8 cellular contexts compared by ENCODE assay signal in the genomic region with DNA sequence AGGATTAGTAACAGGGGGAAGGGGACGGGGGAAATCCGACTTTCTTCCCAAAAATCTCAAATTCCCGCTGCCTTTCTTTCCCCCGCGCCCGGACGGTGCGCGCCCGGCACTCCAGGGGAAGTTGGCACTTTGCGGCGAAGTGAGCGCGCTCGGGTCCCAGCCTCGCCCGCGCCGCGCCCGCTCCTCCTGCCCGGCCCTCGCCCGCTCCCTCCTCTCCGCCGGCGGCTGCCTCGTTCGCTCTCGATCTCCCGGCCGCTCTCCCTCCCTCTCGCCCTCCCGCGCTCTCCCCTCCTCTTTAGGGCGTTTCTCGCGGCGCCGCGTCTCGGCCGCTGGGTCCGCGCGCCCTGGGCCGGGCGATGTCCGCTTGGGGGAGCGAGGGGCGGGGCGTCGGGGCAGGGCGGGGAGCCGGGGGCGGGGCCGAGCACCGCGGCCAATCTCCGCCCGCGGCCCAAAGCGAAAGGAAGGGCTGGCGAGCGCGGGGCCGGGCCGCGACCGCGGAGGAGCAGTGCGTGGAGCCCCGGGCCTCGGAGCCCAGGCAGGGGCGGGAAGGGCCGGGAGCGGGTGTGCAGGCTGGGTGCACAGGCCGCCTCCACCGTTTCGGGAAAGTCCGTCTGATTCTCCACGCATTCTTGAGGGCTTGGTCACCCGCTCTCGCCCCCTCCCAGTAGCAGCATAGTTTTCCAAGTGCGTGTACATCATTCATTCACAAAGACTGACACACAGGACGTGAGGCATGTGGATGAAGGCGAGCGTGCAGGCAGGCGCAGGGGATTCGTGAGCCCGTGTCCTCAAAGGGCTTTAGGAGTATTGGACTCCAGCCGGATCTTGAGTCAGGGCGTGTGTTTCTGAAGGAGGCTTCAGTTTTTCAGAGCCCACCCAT.
DNase-seq lines count a peak whose midpoint lies in the region; ATAC-seq, FAIRE-seq and TF ChIP-seq lines count a peak whose summit lies in the region.

No MANE protein-coding gene starts in this region.

- peak; percentile 27 for TF ChIP-seq RAD21 in IMR-90 (IDR thresholded peaks at IDR 0.05; ENCODE audit: low read length)

- ATAC-seq in GM21529 (IDR thresholded peaks at IDR 0.05; ENCODE audit: unreplicated experiment) (peak; percentile 80), IMR-90 (ENCODE audit: low read depth) (peak; percentile 90)
- ATAC-seq in activated T-helper 17 cell treated with anti-CD3 and anti-CD28 coated beads, Interleukin-2, amount 50 U/mL, for 72 hours (replicated peaks), result peak; percentile 71
- ATAC-seq in naive thymus-derived CD8-positive, alpha-beta T cell, result peak; percentile 59 to 65
- ATAC-seq in stimulated activated memory B cell treated with anti-CD40 and anti-IgM and Interleukin-4, amounts not matched to agents 10 μg/mL and 1 μg/mL and 100 μg/mL, for 72 hours, result peak; percentile 96

- peak overlapping the region; percentile 100 for H3K27ac Mint-ChIP-seq in activated T-helper 17 cell treated with anti-CD3 and anti-CD28 coated beads, Interleukin-2, amount 50 U/mL, for 72 hours
- H3K27ac Mint-ChIP-seq in naive thymus-derived CD8-positive, alpha-beta T cell, result peak overlapping the region; percentile 93 to 100 (median 96)
- H3K27ac Mint-ChIP-seq in stimulated activated memory B cell treated with anti-CD40 and anti-IgM and Interleukin-4, amounts not matched to agents 10 μg/mL and 1 μg/mL and 100 μg/mL, for 72 hours, result peak overlapping the region; percentile 96

- H3K27me3 Mint-ChIP-seq in activated T-helper 17 cell treated with anti-CD3 and anti-CD28 coated beads, Interleukin-2, amount 50 U/mL, for 72 hours, result no peaks in the 10 kb centered on the region
- H3K27me3 Mint-ChIP-seq in naive thymus-derived CD8-positive, alpha-beta T cell, result no peaks in the 10 kb centered on the region
- no peaks in the 10 kb centered on the region for H3K27me3 Mint-ChIP-seq in stimulated activated memory B cell treated with anti-CD40 and anti-IgM and Interleukin-4, amounts not matched to agents 10 μg/mL and 1 μg/mL and 100 μg/mL, for 72 hours

- intact Hi-C loops in IMR-90 (cut with micrococcal nuclease), result loop anchor here (1.0 to 10.0 kb wide), 5 partner anchors 25 to 312 kb away; no protein-coding TSS in a partner anchor

- peaks cover 26% of the 10 kb centered on the region for H3K4me1 ChIP-seq in IMR-90 (ENCODE audit: control insufficient read depth, insufficient read depth, low read length)

- peak overlapping the region; percentile 92 for H2AK5ac ChIP-seq in IMR-90 (ENCODE audit: low read depth, low read length)

- H3K4me3 ChIP-seq in IMR-90 (ENCODE audit: insufficient read depth, low read depth, low read length), result peak overlapping the region; percentile 99

- peaks cover 30% of the 10 kb centered on the region for H4K20me1 ChIP-seq in IMR-90 (ENCODE audit: insufficient read depth, low read length)

- in situ Hi-C loops in IMR-90 (cut with MboI; ENCODE audit: low sequenced_read_pairs), result loop anchor here (25.0 kb wide), 1 partner anchor 485 kb away; no protein-coding TSS in a partner anchor

- H3K56ac ChIP-seq in IMR-90 (ENCODE audit: extremely low read depth, insufficient read depth, low read length), result peak overlapping the region; percentile 99

- peak overlapping the region; percentile 96; the same call in 2 of the 3 replicates for H2BK15ac ChIP-seq in IMR-90 (ENCODE audit: low read depth, low read length)

- peak overlapping the region; percentile 99 for H3K4me3 Mint-ChIP-seq in activated T-helper 17 cell treated with anti-CD3 and anti-CD28 coated beads, Interleukin-2, amount 50 U/mL, for 72 hours
- peak overlapping the region; percentile 89 to 99 (median 98) for H3K4me3 Mint-ChIP-seq in naive thymus-derived CD8-positive, alpha-beta T cell
- H3K4me3 Mint-ChIP-seq in stimulated activated memory B cell treated with anti-CD40 and anti-IgM and Interleukin-4, amounts not matched to agents 10 μg/mL and 1 μg/mL and 100 μg/mL, for 72 hours, result peak overlapping the region; percentile 94

- H3K14ac ChIP-seq in IMR-90 (replicated peaks; ENCODE audit: low read depth, low read length), result peak overlapping the region; percentile 99

- H2BK20ac ChIP-seq in IMR-90 (ENCODE audit: low read depth, low read length), result peak overlapping the region; percentile 96

- peak overlapping the region; percentile 99 for H3K4me2 ChIP-seq in IMR-90 (ENCODE audit: low read depth, low read length)

- TF ChIP-seq POLR2A in IMR-90 (IDR thresholded peaks at IDR 0.05; ENCODE audit: low read depth, low read length), result peak; percentile 96

- peaks cover 3% of the 10 kb centered on the region for H3K9me1 ChIP-seq in IMR-90 (ENCODE audit: insufficient read depth, low read length)

- H3K36me3 ChIP-seq in IMR-90 (ENCODE audit: control insufficient read depth, insufficient read depth, low read length), result no peaks in the 10 kb centered on the region

- peak overlapping the region; percentile 95 for H2AK9ac ChIP-seq in IMR-90 (replicated peaks; ENCODE audit: low read depth, low read length, poor library complexity)

- H3K36me3 Mint-ChIP-seq in activated T-helper 17 cell treated with anti-CD3 and anti-CD28 coated beads, Interleukin-2, amount 50 U/mL, for 72 hours (ENCODE audit: low read depth), result peaks cover 68% of the 10 kb centered on the region
- peaks cover 42 to 44% (median 44%) of the 10 kb centered on the region in 3 donors for H3K36me3 Mint-ChIP-seq in naive thymus-derived CD8-positive, alpha-beta T cell
- H3K36me3 Mint-ChIP-seq in stimulated activated memory B cell treated with anti-CD40 and anti-IgM and Interleukin-4, amounts not matched to agents 10 μg/mL and 1 μg/mL and 100 μg/mL, for 72 hours, result peaks cover 27% of the 10 kb centered on the region

- TF ChIP-seq CTCF in IMR-90 (conservative IDR thresholded peaks at IDR 0.05; ENCODE audit: low read depth, low read length), result no peak

- H3K9me3 ChIP-seq in IMR-90 (ENCODE audit: control insufficient read depth, insufficient read depth, low read length), result no peaks in the 10 kb centered on the region

- H4K91ac ChIP-seq in IMR-90 (ENCODE audit: insufficient read depth, low read depth, low read length), result peak overlapping the region; percentile 94

- dilution Hi-C loops in IMR-90 (cut with HindIII; ENCODE audit: low sequenced_read_pairs, unreplicated experiment), result no loop called here

- peaks cover 43% of the 10 kb centered on the region for H3K4me1 Mint-ChIP-seq in activated T-helper 17 cell treated with anti-CD3 and anti-CD28 coated beads, Interleukin-2, amount 50 U/mL, for 72 hours
- H3K4me1 Mint-ChIP-seq in naive thymus-derived CD8-positive, alpha-beta T cell, result peaks cover 30 to 65% (median 50%) of the 10 kb centered on the region in 4 donors
- H3K4me1 Mint-ChIP-seq in stimulated activated memory B cell treated with anti-CD40 and anti-IgM and Interleukin-4, amounts not matched to agents 10 μg/mL and 1 μg/mL and 100 μg/mL, for 72 hours, result peaks cover 40% of the 10 kb centered on the region

- peak overlapping the region; percentile 93 for H3K18ac ChIP-seq in IMR-90 (ENCODE audit: low read depth, low read length)

- H2BK120ac ChIP-seq in IMR-90 (ENCODE audit: low read depth, low read length), result peak overlapping the region; percentile 96

- POLR2A ChIA-PET in IMR-90 (lab: Charles Lee; ENCODE audit: unreplicated experiment), result no interaction called here
- POLR2A ChIA-PET in naive thymus-derived CD8-positive, alpha-beta T cell (lab: Charles Lee), result interaction anchor here (0.6 to 28.4 kb wide), 33 partner anchors 8 to 308 kb away, joined by 3 to 603 read pairs (median 7); partner anchors contain the start of gene FLI1

- peaks cover 0 to 23% of the 10 kb centered on the region in 2 experiments; a peak in 2 of 4 replicates for H3K79me1 ChIP-seq in IMR-90 (ENCODE audit: low read depth in 1 of 2, low read length in 2 of 2)

- FAIRE-seq in RCC 7860 (lab: Jason Lieb, UNC), result peak; percentile 88

- H4K5ac ChIP-seq in IMR-90 (ENCODE audit: low read depth, low read length), result peak overlapping the region; percentile 87

- WGBS in IMR-90 (ENCODE audit: extremely low coverage in 2 of 2, insufficient read length in 1 of 2), 2 experiments, result 0% methylated on average over 23 of the region's 93 CpGs; no CpG with 5 or more reads in 1 of the 2 experiments

- peak overlapping the region; percentile 83 to 95 for H4K8ac ChIP-seq in IMR-90 (ENCODE audit: low read depth in 2 of 2, low read length in 2 of 2)

- H2AFZ ChIP-seq in IMR-90 (replicated peaks; ENCODE audit: low read length, poor library complexity), result peak overlapping the region; percentile 81

- DNase-seq in DMS53 (lab: John Stamatoyannopoulos, UW) (peak; percentile 98), IMR-90 (peak; percentile 100), RCC 7860 (ENCODE audit: low spot score) (peak; percentile 99), fibroblast of peridontal ligament (ENCODE audit: extremely low read depth) (peak; percentile 94)
- peak; percentile 69 to 91 (median 85) for DNase-seq in naive thymus-derived CD8-positive, alpha-beta T cell

- BruUV-seq in IMR-90 (replicated peaks; lab: Mats Ljungman, UMichigan), result no TSS peak

- H3K4ac ChIP-seq in IMR-90 (ENCODE audit: low read depth, low read length), result peak overlapping the region; percentile 98

- H3K27me3 ChIP-seq in IMR-90 (ENCODE audit: control insufficient read depth, insufficient read depth, low read length), result no peaks in the 10 kb centered on the region

- H3K9ac ChIP-seq in IMR-90 (ENCODE audit: low read depth, low read length), result peak overlapping the region; percentile 100

- peak overlapping the region; percentile 97 for H2BK5ac ChIP-seq in IMR-90 (ENCODE audit: low read depth, low read length, poor library complexity, severe bottlenecking)

- H3K23ac ChIP-seq in IMR-90 (ENCODE audit: low read depth, low read length), result peak overlapping the region; percentile 99

- peak overlapping the region; percentile 98 for H3K27ac ChIP-seq in IMR-90 (ENCODE audit: insufficient read depth, low read length)

- no peaks in the 10 kb centered on the region for H3K9me3 Mint-ChIP-seq in activated T-helper 17 cell treated with anti-CD3 and anti-CD28 coated beads, Interleukin-2, amount 50 U/mL, for 72 hours
- no peaks in the 10 kb centered on the region for H3K9me3 Mint-ChIP-seq in naive thymus-derived CD8-positive, alpha-beta T cell
- H3K9me3 Mint-ChIP-seq in stimulated activated memory B cell treated with anti-CD40 and anti-IgM and Interleukin-4, amounts not matched to agents 10 μg/mL and 1 μg/mL and 100 μg/mL, for 72 hours, result no peaks in the 10 kb centered on the region

- CTCF ChIA-PET in IMR-90 (lab: Yijun Ruan, JAX), result interaction anchor here (1.5 kb wide), 1 partner anchor 309 kb away, joined by 3 read pairs; no protein-coding TSS in a partner anchor

TF ChIP-seq in IMR-90, 13 proteins besides CTCF, POLR2A, EP300 and RAD21 (continues in another document):
- TF ChIP-seq BHLHE40 (IDR thresholded peaks at IDR 0.05; ENCODE audit: low read depth, low read length) (peak; percentile 95), CHD1 (IDR thresholded peaks at IDR 0.05; ENCODE audit: low read depth, low read length) (peak; percentile 92), FOS (IDR thresholded peaks at IDR 0.05; ENCODE audit: low read depth, low read length) (peak; percentile 95), RCOR1 (IDR thresholded peaks at IDR 0.05; ENCODE audit: insufficient replicate concordance, low read length) (peak; percentile 66), MXI1 (IDR thresholded peaks at IDR 0.05; ENCODE audit: borderline replicate concordance, low read depth, low read length) (peak; percentile 76), MAZ (IDR thresholded peaks at IDR 0.05; ENCODE audit: borderline replicate concordance, low read depth, low read length) (peak; percentile 94), NFE2L2 (IDR thresholded peaks at IDR 0.05; ENCODE audit: low read depth, low read length) (no peak)

Comparison
In these comparisons a context has a peak if more than half of its experiments do, and no peak if none do; other contexts are left out.
1. Peak in every context shown above with its lines: DNase-seq, ATAC-seq, H3K4me3 ChIP-seq and H3K27ac ChIP-seq.